Comparison of ENCODE assay signal across 22 cellular contexts in the genomic region with DNA sequence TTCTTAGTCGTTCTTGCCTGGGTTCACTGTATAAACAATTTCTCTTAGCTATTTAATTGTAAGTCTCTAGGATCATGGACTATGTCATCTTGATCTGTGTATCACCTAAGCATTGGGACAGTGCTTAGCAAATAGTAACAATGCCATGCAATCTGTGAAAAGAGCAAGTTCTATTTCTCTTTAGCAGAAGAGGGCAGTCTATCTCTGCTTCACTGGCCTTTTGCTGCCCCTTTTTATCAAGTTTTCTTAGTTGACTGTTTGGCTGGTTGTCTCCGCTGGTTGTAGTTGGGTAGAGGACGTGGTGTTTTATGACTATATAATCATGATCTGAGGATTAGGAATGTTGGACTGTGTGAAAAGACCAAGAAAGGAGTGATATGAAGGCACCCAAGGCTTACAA.
A peak's percentile ranks its signal among the peaks of the same experiment; 100 is the strongest.
DNase-seq lines count a peak whose midpoint lies in the region; ATAC-seq and TF ChIP-seq lines count a peak whose summit lies in the region.
"Had no signal": no experiment of that assay in that cellular context is flagged by ENCODE, and none has a peak within 500 bp of the region (broad histone marks: within the 10 kb centered on the region; RNA-seq: fewer than 3 reads in every experiment).

No MANE protein-coding gene starts in this region.

- no peak for DNase-seq in left ventricle myocardium inferior
- no peak for DNase-seq in heart right ventricle
- peak; percentile 3 for DNase-seq in astrocyte of the spinal cord (ENCODE audit: low read depth, low spot score)
- peak; percentile 38 for DNase-seq in hepatocyte (ENCODE audit: low spot score)
- DNase-seq in natural killer cell treated with Interleukin-12 subunit alpha and Interleukin-12 subunit beta and Interleukin-15 and Interleukin-18, amount 100 ng/mL, for 72 hours (ENCODE audit: low spot score): no peak
- no peak for DNase-seq in esophagus muscularis mucosa (ENCODE audit: extremely low spot score)
- no peak for DNase-seq in C1 segment of cervical spinal cord (lab: John Stamatoyannopoulos, UW)
- DNase-seq: activated CD4-positive, CD25-positive, alpha-beta regulatory T cell treated with anti-CD3 and anti-CD28 coated beads, Interleukin-2, amount 50 U/mL, for 72 hours; activated naive CD4-positive, alpha-beta T cell treated with anti-CD3 and anti-CD28 coated beads for 36 hours; activated T-cell treated with anti-CD3 and anti-CD28 coated beads, Interleukin-2, amount 50 U/mL, for 48 hours; CD4-positive, CD25-positive, alpha-beta regulatory T cell; natural killer cell; NCI-H526 treated with DMSO at 0.1 percent for 48 hours; sigmoid colon; SW 1271; testis had no signal

- no peaks in the 10 kb centered on the region for H3K4me1 Mint-ChIP-seq in natural killer cell treated with Interleukin-12 subunit alpha and Interleukin-12 subunit beta and Interleukin-15 and Interleukin-18, amount 100 ng/mL, for 72 hours (ENCODE audit: low read depth in 2 of 2)
- H3K4me1 Mint-ChIP-seq: CD4-positive, CD25-positive, alpha-beta regulatory T cell; memory B cell; natural killer cell; stimulated activated effector memory CD8-positive, alpha-beta T cell treated with anti-CD3 and anti-CD28 coated beads, Interleukin-12 subunit alpha, Interleukin-12 subunit beta, amount 100 ng/mL, for 72 hours had no signal

- H3K27ac ChIP-seq in left ventricle myocardium inferior (replicated peaks) (no peak overlapping the region), heart right ventricle (no peak overlapping the region), hepatocyte (no peak overlapping the region), esophagus muscularis mucosa (replicated peaks in 1 of 4) (no peak overlapping the region)
- H3K27ac ChIP-seq: A549, sigmoid colon, testis, vagina had no signal

- no peaks in the 10 kb centered on the region for H3K27me3 Mint-ChIP-seq in natural killer cell treated with Interleukin-12 subunit alpha and Interleukin-12 subunit beta and Interleukin-15 and Interleukin-18, amount 100 ng/mL, for 72 hours
- H3K27me3 Mint-ChIP-seq: CD4-positive, CD25-positive, alpha-beta regulatory T cell; memory B cell had no signal

- in situ Hi-C loops in astrocyte of the spinal cord (cut with HindIII; ENCODE audit: low sequenced_read_pairs): no loop called here

- H3K79me2 ChIP-seq in hepatocyte: no peaks in the 10 kb centered on the region

- TF ChIP-seq POLR2A in esophagus muscularis mucosa (IDR thresholded peaks at IDR 0.05; ENCODE audit: low read depth): no peak

- no peaks in the 10 kb centered on the region for H3K4me1 ChIP-seq in left ventricle myocardium inferior
- no peaks in the 10 kb centered on the region for H3K4me1 ChIP-seq in heart right ventricle
- H3K4me1 ChIP-seq in hepatocyte (ENCODE audit: insufficient read depth): no peaks in the 10 kb centered on the region
- H3K4me1 ChIP-seq in esophagus muscularis mucosa: no peaks in the 10 kb centered on the region
- H3K4me1 ChIP-seq: A549, sigmoid colon, testis, vagina had no signal

- no peak for ATAC-seq in heart right ventricle
- no peak for ATAC-seq in natural killer cell treated with Interleukin-12 subunit alpha and Interleukin-12 subunit beta and Interleukin-15 and Interleukin-18, amount 100 ng/mL, for 72 hours
- ATAC-seq in GM19035 (IDR thresholded peaks at IDR 0.05; ENCODE audit: unreplicated experiment): no peak
- ATAC-seq: A549; natural killer cell; Right ventricle myocardium inferior; stimulated activated effector memory CD8-positive, alpha-beta T cell treated with anti-CD3 and anti-CD28 coated beads, Interleukin-12 subunit alpha, Interleukin-12 subunit beta, amount 100 ng/mL, for 72 hours had no signal

- peaks cover 6% of the 10 kb centered on the region for H3K9me3 Mint-ChIP-seq in natural killer cell treated with Interleukin-12 subunit alpha and Interleukin-12 subunit beta and Interleukin-15 and Interleukin-18, amount 100 ng/mL, for 72 hours

- H3K27me3 ChIP-seq in left ventricle myocardium inferior (ENCODE audit: low read depth) (no peaks in the 10 kb centered on the region), heart right ventricle (no peaks in the 10 kb centered on the region), hepatocyte (no peaks in the 10 kb centered on the region), esophagus muscularis mucosa (no peaks in the 10 kb centered on the region)
- H3K27me3 ChIP-seq: sigmoid colon, testis, vagina had no signal

- no peak overlapping the region for H3K4me3 Mint-ChIP-seq in natural killer cell treated with Interleukin-12 subunit alpha and Interleukin-12 subunit beta and Interleukin-15 and Interleukin-18, amount 100 ng/mL, for 72 hours
- H3K4me3 Mint-ChIP-seq: activated naive CD4-positive, alpha-beta T cell treated with anti-CD3 and anti-CD28 coated beads for 36 hours; CD4-positive, CD25-positive, alpha-beta regulatory T cell; memory B cell; natural killer cell; stimulated activated effector memory CD8-positive, alpha-beta T cell treated with anti-CD3 and anti-CD28 coated beads, Interleukin-12 subunit alpha, Interleukin-12 subunit beta, amount 100 ng/mL, for 72 hours had no signal

- no peaks in the 10 kb centered on the region for H3K36me3 Mint-ChIP-seq in natural killer cell treated with Interleukin-12 subunit alpha and Interleukin-12 subunit beta and Interleukin-15 and Interleukin-18, amount 100 ng/mL, for 72 hours
- H3K36me3 Mint-ChIP-seq: CD4-positive, CD25-positive, alpha-beta regulatory T cell; memory B cell; natural killer cell; stimulated activated effector memory CD8-positive, alpha-beta T cell treated with anti-CD3 and anti-CD28 coated beads, Interleukin-12 subunit alpha, Interleukin-12 subunit beta, amount 100 ng/mL, for 72 hours had no signal

- peak; percentile 22 for TF ChIP-seq CTCF in left ventricle myocardium inferior (IDR thresholded peaks at IDR 0.05; ENCODE audit: borderline replicate concordance)
- TF ChIP-seq CTCF in heart right ventricle (IDR thresholded peaks at IDR 0.05): peak in 2 of 9 donors; percentile 10 to 13
- peak; percentile 8 for TF ChIP-seq CTCF in astrocyte of the spinal cord (IDR thresholded peaks at IDR 0.05; ENCODE audit: low read depth, low read length)
- TF ChIP-seq CTCF in hepatocyte (IDR thresholded peaks at IDR 0.05; ENCODE audit: poor library complexity): peak; percentile 42
- TF ChIP-seq CTCF in esophagus muscularis mucosa (IDR thresholded peaks at IDR 0.05): no peak

- H3K9me2 ChIP-seq in hepatocyte (replicated peaks; ENCODE audit: insufficient read depth): no peaks in the 10 kb centered on the region

- H3K36me3 ChIP-seq in left ventricle myocardium inferior: no peaks in the 10 kb centered on the region
- no peaks in the 10 kb centered on the region for H3K36me3 ChIP-seq in heart right ventricle
- H3K36me3 ChIP-seq in hepatocyte (replicated peaks; ENCODE audit: insufficient read depth, low read depth): no peaks in the 10 kb centered on the region
- no peaks in the 10 kb centered on the region for H3K36me3 ChIP-seq in esophagus muscularis mucosa
- H3K36me3 ChIP-seq: sigmoid colon, vagina had no signal

- 45 to 46% methylated on average over 3 of the region's 3 CpGs for WGBS in heart right ventricle, 2 donors
- WGBS in hepatocyte (ENCODE audit: low lambda C conversion rate, missing lambda C conversion rate): 18% methylated on average over 3 of the region's 3 CpGs
- 64% methylated on average over 3 of the region's 3 CpGs for WGBS in esophagus muscularis mucosa

- no peak overlapping the region for H3K27ac Mint-ChIP-seq in natural killer cell treated with Interleukin-12 subunit alpha and Interleukin-12 subunit beta and Interleukin-15 and Interleukin-18, amount 100 ng/mL, for 72 hours
- H3K27ac Mint-ChIP-seq: activated naive CD4-positive, alpha-beta T cell treated with anti-CD3 and anti-CD28 coated beads for 36 hours; CD4-positive, CD25-positive, alpha-beta regulatory T cell; memory B cell; natural killer cell; stimulated activated effector memory CD8-positive, alpha-beta T cell treated with anti-CD3 and anti-CD28 coated beads, Interleukin-12 subunit alpha, Interleukin-12 subunit beta, amount 100 ng/mL, for 72 hours had no signal

- H3K9me3 ChIP-seq in left ventricle myocardium inferior (replicated peaks) (no peaks in the 10 kb centered on the region), heart right ventricle (no peaks in the 10 kb centered on the region), hepatocyte (ENCODE audit: low read depth) (no peaks in the 10 kb centered on the region), esophagus muscularis mucosa (no peaks in the 10 kb centered on the region)
- H3K9me3 ChIP-seq: A549, sigmoid colon, testis, vagina had no signal

- H3K4me3 ChIP-seq in left ventricle myocardium inferior (no peak overlapping the region), heart right ventricle (no peak overlapping the region), astrocyte of the spinal cord (ENCODE audit: low read depth, low read length) (no peak overlapping the region), hepatocyte (no peak overlapping the region), esophagus muscularis mucosa (no peak overlapping the region)
- H3K4me3 ChIP-seq: A549, sigmoid colon, testis, vagina had no signal

- H3K4me2 ChIP-seq in hepatocyte: no peak overlapping the region
- H3K4me2 ChIP-seq: A549 had no signal

- no peak for TF ChIP-seq EP300 in esophagus muscularis mucosa (IDR thresholded peaks at IDR 0.05)

- H2AFZ ChIP-seq in hepatocyte: no peak overlapping the region

- H4K20me1 ChIP-seq in hepatocyte (ENCODE audit: insufficient read depth, poor library complexity, severe bottlenecking): no peaks in the 10 kb centered on the region

- intact Hi-C loops in left ventricle myocardium inferior (cut with micrococcal nuclease): no loop called here
- intact Hi-C loops in heart right ventricle (cut with DNase I): no loop called here
- intact Hi-C loops in esophagus muscularis mucosa (cut with DNase I): no loop called here

Comparison
In these comparisons a context has a peak if more than half of its experiments do, and no peak if none do; other contexts are left out.
1. DNase-seq: peak in astrocyte of the spinal cord (single experiment) and hepatocyte (single experiment); none in left ventricle myocardium inferior (single experiment), heart right ventricle (0 of 2), natural killer cell treated with Interleukin-12 subunit alpha and Interleukin-12 subunit beta and Interleukin-15 and Interleukin-18, amount 100 ng/mL, for 72 hours (single experiment), esophagus muscularis mucosa (single experiment) and C1 segment of cervical spinal cord (0 of 14).
2. CTCF ChIP-seq: peak in left ventricle myocardium inferior (single experiment), astrocyte of the spinal cord (single experiment) and hepatocyte (single experiment); none in esophagus muscularis mucosa (0 of 3).